ENCODE assay signal across 20 cellular contexts in the genomic region with DNA sequence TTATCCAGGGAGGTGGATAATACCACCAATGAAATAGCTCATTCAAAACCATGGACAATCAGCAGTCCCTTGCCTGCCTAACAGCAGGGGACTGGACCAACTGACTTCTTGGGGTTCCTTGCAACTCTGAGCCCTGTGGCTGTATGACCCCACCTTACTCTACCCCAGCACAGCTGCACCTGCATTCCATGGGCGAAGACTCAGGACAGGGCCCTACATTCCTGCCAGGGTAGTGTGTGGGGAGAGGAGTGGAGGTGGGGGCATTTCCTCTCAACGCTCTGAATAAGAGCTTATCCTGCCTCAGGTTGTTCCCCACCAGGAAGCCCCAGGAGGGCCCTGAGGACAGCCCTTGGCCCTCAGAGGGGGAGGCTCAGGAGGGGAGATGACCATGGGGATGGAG.
"Had no signal": no experiment of that assay in that cellular context is flagged by ENCODE, and none has a peak within 500 bp of the region (broad histone marks: within the 10 kb centered on the region; RNA-seq: fewer than 3 reads in every experiment).

No MANE protein-coding gene starts in this region.

- H3K36me3 ChIP-seq: heart right ventricle, left ventricle myocardium inferior, lower lobe of right lung, pancreas, suprapubic skin, thyroid gland had no signal

- H3K27ac ChIP-seq: heart right ventricle, left ventricle myocardium inferior, lower lobe of right lung, pancreas, suprapubic skin, thyroid gland had no signal

- H3K4me1 ChIP-seq: heart right ventricle, left ventricle myocardium inferior, lower lobe of right lung, pancreas, suprapubic skin, thyroid gland had no signal

- ATAC-seq: effector memory CD8-positive, alpha-beta T cell; left cardiac atrium; pancreas; right cardiac atrium; stimulated activated naive CD8-positive, alpha-beta T cell treated with anti-CD3 and anti-CD28 coated beads, Interleukin-15, Interleukin-2, amounts not matched to agents 100 U/mL and 50 U/mL, for 24 hours had no signal

- DNase-seq: effector memory CD8-positive, alpha-beta T cell; heart right ventricle; immature natural killer cell; left cardiac atrium; left ventricle myocardium inferior; lower lobe of right lung; mesenchymal stem cell; naive B cell; occipital lobe; pancreas; right cardiac atrium; small intestine; stimulated activated CD4-positive, alpha-beta T cell treated with anti-CD3 and anti-CD28 coated beads, Interleukin-12 subunit alpha, Interleukin-12 subunit beta, amount 100 ng/mL, for 4 hours; stimulated activated naive CD8-positive, alpha-beta T cell treated with anti-CD3 and anti-CD28 coated beads, Interleukin-15, Interleukin-2, amounts not matched to agents 100 U/mL and 50 U/mL, for 24 hours; thyroid gland had no signal

- H3K27me3 ChIP-seq: pancreas, suprapubic skin, thyroid gland had no signal

- H3K4me3 ChIP-seq: heart right ventricle, left ventricle myocardium inferior, lower lobe of right lung, pancreas, suprapubic skin, thyroid gland had no signal

- FAIRE-seq: colon, frontal cortex, keratinocyte, pancreas, small intestine, urothelium cell line had no signal

- H3K9me3 ChIP-seq: heart right ventricle, left ventricle myocardium inferior, lower lobe of right lung, pancreas, suprapubic skin, thyroid gland had no signal
